ENCODE assay signal across 10 cellular contexts in the genomic region with DNA sequence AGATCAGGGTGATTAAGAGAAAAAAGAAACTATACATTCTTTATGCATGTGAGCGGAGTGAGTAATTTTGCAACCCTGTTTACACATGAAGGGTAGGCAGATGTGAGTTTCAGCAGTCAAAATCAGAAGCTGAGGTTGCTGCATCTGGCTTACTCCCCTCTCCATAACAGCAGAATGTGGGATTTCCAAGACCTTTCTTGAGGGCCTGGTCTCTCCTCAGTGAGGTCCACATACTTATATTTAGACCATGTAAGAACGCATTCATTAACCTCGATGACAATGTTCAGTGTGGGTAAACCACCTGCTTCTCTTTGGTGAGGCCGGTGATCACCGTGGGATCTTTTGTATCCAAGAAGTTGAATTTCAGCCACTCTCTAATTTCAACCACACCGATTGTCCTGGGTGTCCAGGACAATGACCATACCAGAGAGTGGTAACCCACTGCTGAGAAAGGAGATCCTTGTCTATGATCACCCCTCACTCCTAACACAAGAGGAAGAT. TPM values are rescaled to one million over a fixed set of nuclear protein-coding genes. Genes with fewer than 3 reads are reported as not detected.
DNase-seq lines count a peak whose midpoint lies in the region; ATAC-seq and TF ChIP-seq lines count a peak whose summit lies in the region.
"Had no signal": no experiment of that assay in that cellular context is flagged by ENCODE, and none has a peak within 500 bp of the region (broad histone marks: within the 10 kb centered on the region; RNA-seq: fewer than 3 reads in every experiment).

No MANE protein-coding gene starts in this region.

- TF ChIP-seq POLR2A in adrenal gland (IDR thresholded peaks at IDR 0.05) = no peak

- peak; percentile 64 for ATAC-seq in HG02852 (IDR thresholded peaks at IDR 0.05; ENCODE audit: unreplicated experiment)

- no peaks in the 10 kb centered on the region for H3K36me3 ChIP-seq in adrenal gland (replicated peaks in 1 of 2)

- TF ChIP-seq CTCF in adrenal gland (IDR thresholded peaks at IDR 0.05) = no peak
- no peak for TF ChIP-seq CTCF in osteocyte (IDR thresholded peaks at IDR 0.05)

- H3K4me3 ChIP-seq in adrenal gland = no peak overlapping the region

- no peaks in the 10 kb centered on the region for H3K9me3 ChIP-seq in adrenal gland (replicated peaks in 1 of 3)

- peak overlapping the region; percentile 55 for H3K4me3 Mint-ChIP-seq in T-helper 1 cell treated with Interleukin-12 subunit alpha and Interleukin-12 subunit beta and Interleukin-4 antibody, amounts not matched to agents 30 μg/mL and 1 μg/mL, for 36 hours
- H3K4me3 Mint-ChIP-seq in osteocyte (ENCODE audit: unreplicated experiment) = no peak overlapping the region

- no peaks in the 10 kb centered on the region for H3K27me3 ChIP-seq in adrenal gland

- 80 to 91% (median 84%) methylated on average over 6 of the region's 6 CpGs for WGBS in adrenal gland, 4 donors

- peaks cover 88% of the 10 kb centered on the region for H3K4me1 Mint-ChIP-seq in T-helper 1 cell treated with Interleukin-12 subunit alpha and Interleukin-12 subunit beta and Interleukin-4 antibody, amounts not matched to agents 30 μg/mL and 1 μg/mL, for 36 hours (ENCODE audit: low read depth)
- H3K4me1 Mint-ChIP-seq in osteocyte (ENCODE audit: unreplicated experiment) = peaks cover 5% of the 10 kb centered on the region

- H3K27ac Mint-ChIP-seq in T-helper 1 cell treated with Interleukin-12 subunit alpha and Interleukin-12 subunit beta and Interleukin-4 antibody, amounts not matched to agents 30 μg/mL and 1 μg/mL, for 36 hours = peak overlapping the region; percentile 97
- no peak overlapping the region for H3K27ac Mint-ChIP-seq in osteocyte (ENCODE audit: unreplicated experiment)

- H3K27me3 Mint-ChIP-seq in T-helper 1 cell treated with Interleukin-12 subunit alpha and Interleukin-12 subunit beta and Interleukin-4 antibody, amounts not matched to agents 30 μg/mL and 1 μg/mL, for 36 hours (ENCODE audit: low read depth) = no peaks in the 10 kb centered on the region
- peaks cover 32% of the 10 kb centered on the region for H3K27me3 Mint-ChIP-seq in osteocyte (ENCODE audit: unreplicated experiment)

- DNase-seq in stimulated activated CD4-positive, alpha-beta T cell treated with anti-CD3 and anti-CD28 coated beads, Interleukin-4, amount 100 ng/mL, for 24 hours = peak; percentile 59
- DNase-seq in stimulated activated CD4-positive, alpha-beta T cell treated with anti-CD3 and anti-CD28 coated beads, Interleukin-2, amount 100 ng/mL, for 48 hours = no peak
- DNase-seq in adrenal gland = no peak
- DNase-seq in NCI-H187 treated with DMSO at 0.1 percent for 48 hours (lab: John Stamatoyannopoulos, UW) = no peak
- no peak for DNase-seq in osteocyte (ENCODE audit: extremely low spot score, unreplicated experiment)
- no peak for DNase-seq in 8988T
- DNase-seq: C1 segment of cervical spinal cord, occipital lobe had no signal

- no peak overlapping the region for H3K27ac ChIP-seq in adrenal gland

- H3K36me3 Mint-ChIP-seq in T-helper 1 cell treated with Interleukin-12 subunit alpha and Interleukin-12 subunit beta and Interleukin-4 antibody, amounts not matched to agents 30 μg/mL and 1 μg/mL, for 36 hours (ENCODE audit: low read depth) = peaks cover 12% of the 10 kb centered on the region
- H3K36me3 Mint-ChIP-seq in osteocyte (ENCODE audit: unreplicated experiment) = no peaks in the 10 kb centered on the region

- H3K4me1 ChIP-seq in adrenal gland (replicated peaks in 1 of 2) = no peaks in the 10 kb centered on the region

- intact Hi-C loops in adrenal gland (cut with DNase I) = no loop called here

- no peaks in the 10 kb centered on the region for H3K9me3 Mint-ChIP-seq in T-helper 1 cell treated with Interleukin-12 subunit alpha and Interleukin-12 subunit beta and Interleukin-4 antibody, amounts not matched to agents 30 μg/mL and 1 μg/mL, for 36 hours
- H3K9me3 Mint-ChIP-seq in osteocyte (ENCODE audit: unreplicated experiment) = no peaks in the 10 kb centered on the region

RNA-seq across cellular contexts. Expression of a gene that starts 18.7 kb away (rescaled TPM):
- total RNA-seq in adrenal gland = 100 to 1,000 TPM in 1 of 8 donors, 10 to 100 TPM in 7; 23.1 to 101 (median 68.6) TPM
- 100 to 1,000 TPM in 1 of 3 donors, 10 to 100 TPM in 2; 45.4 to 157 (median 56.1) TPM for polyA plus RNA-seq in adrenal gland
- 48.3 and 51.0 TPM in 2 replicates for total RNA-seq in osteocyte
